In the genomic region with DNA sequence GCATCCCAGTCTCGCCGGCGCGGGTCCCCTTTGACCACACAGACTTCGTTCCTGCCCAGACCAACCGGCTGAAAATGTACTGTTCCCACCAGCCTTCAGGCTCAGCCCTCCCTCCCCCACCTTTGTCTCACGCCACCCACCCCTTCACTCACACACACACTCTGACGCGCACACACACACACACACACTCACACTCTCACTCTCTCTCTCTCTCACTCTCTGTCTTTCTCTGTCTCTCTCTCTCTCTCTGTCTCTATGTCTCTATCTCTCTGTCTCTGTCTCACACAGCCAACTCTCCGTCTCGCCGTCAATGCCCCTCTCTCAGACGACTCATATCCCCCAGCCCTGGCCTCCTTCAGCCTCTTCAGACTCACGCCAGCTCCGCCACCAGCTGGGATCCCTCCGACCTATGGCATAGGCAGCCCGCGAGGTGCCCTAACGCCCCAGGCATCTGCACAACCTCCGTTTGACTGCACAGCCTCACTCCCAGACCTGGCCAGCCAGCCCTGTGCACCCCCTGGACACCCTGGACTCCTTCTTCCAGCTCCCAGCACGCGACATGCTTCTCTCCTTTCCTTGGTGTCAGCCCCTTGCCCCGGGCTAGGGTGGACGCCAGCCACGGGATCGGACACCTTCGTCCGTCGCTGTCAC, we compare ENCODE assay signal across 7 cellular contexts. TPM values are rescaled to one million over a fixed set of nuclear protein-coding genes. Genes with fewer than 3 reads are reported as not detected.
"Had no signal": no experiment of that assay in that cellular context is flagged by ENCODE, and none has a peak within 500 bp of the region (broad histone marks: within the 10 kb centered on the region; RNA-seq: fewer than 3 reads in every experiment).

No MANE protein-coding gene starts in this region.

RNA-seq across cellular contexts. Expression of a gene that starts 53.4 kb away (rescaled TPM):
- total RNA-seq: activated CD4-positive, alpha-beta T cell treated with anti-CD3 and anti-CD28 coated beads, Interleukin-2, amount 10 ng/mL, durations not matched to agents 7 days and 5 days; astrocyte; bronchial epithelial cell; endodermal cell; epithelial cell of proximal tubule; foreskin keratinocyte; T-helper 1 cell treated with Interleukin-12 subunit alpha and Interleukin-12 subunit beta and Interleukin-4 antibody, amounts not matched to agents 30 ng/mL and 1 ng/mL, for 36 hours had no signal
- polyA plus RNA-seq: foreskin keratinocyte had no signal
